Comparison of ENCODE assay signal across 8 cellular contexts in genomic region chr17:77391668-77392375, GRCh38.
DNase-seq lines count a peak whose midpoint lies in the region; ATAC-seq and TF ChIP-seq lines count a peak whose summit lies in the region.

No MANE protein-coding gene starts in this region.

- peaks cover 4% of the 10 kb centered on the region for H3K36me3 ChIP-seq in CD4-positive, alpha-beta memory T cell (ENCODE audit: insufficient read depth, low read length)
- no peaks in the 10 kb centered on the region for H3K36me3 ChIP-seq in SK-N-MC (ENCODE audit: insufficient read depth, low read length)
- no peaks in the 10 kb centered on the region for H3K36me3 ChIP-seq in upper lobe of left lung

- POLR2A ChIA-PET in CD4-positive, alpha-beta memory T cell (lab: Charles Lee; ENCODE audit: partially characterized antibody): interaction anchor here (0.9 to 97.0 kb wide), 14 partner anchors 10 to 655 kb away, joined by 3 to 6031 read pairs (median 4); partner anchors contain the start of genes SRSF2 and TNRC6C

- no peaks in the 10 kb centered on the region for H3K27me3 Mint-ChIP-seq in CD4-positive, alpha-beta memory T cell
- no peaks in the 10 kb centered on the region for H3K27me3 Mint-ChIP-seq in mesothelial cell of epicardium (ENCODE audit: low read depth)

- H3K4me3 ChIP-seq in CD4-positive, alpha-beta memory T cell (ENCODE audit: low read length in 2 of 2): peak overlapping the region in 1 of 2 donors; percentile 11
- H3K4me3 ChIP-seq in SK-N-MC (no peak overlapping the region), upper lobe of left lung (no peak overlapping the region)

- TF ChIP-seq POLR2A in upper lobe of left lung (IDR thresholded peaks at IDR 0.05): no peak

- peak overlapping the region; percentile 50 for H3K27ac ChIP-seq in CD4-positive, alpha-beta memory T cell (ENCODE audit: low read depth, low read length)
- H3K27ac ChIP-seq in SK-N-MC: peak overlapping the region; percentile 42
- peak overlapping the region; percentile 66 to 79 (median 78) for H3K27ac ChIP-seq in upper lobe of left lung

- DNase-seq in CD4-positive, alpha-beta memory T cell: peak; percentile 39 to 75 (median 48)
- DNase-seq in SK-N-MC (ENCODE audit: low read depth, low spot score): no peak
- DNase-seq in dermis blood vessel endothelial cell: peak; percentile 42
- no peak for DNase-seq in mesothelial cell of epicardium (ENCODE audit: low spot score in 2 of 2, unreplicated experiment in 2 of 2)
- DNase-seq in upper lobe of left lung: no peak
- DNase-seq in SIG-M5 treated with dmso at 0.1 percent for 504 hours (lab: John Stamatoyannopoulos, UW; ENCODE audit: unreplicated experiment): no peak
- no peak for DNase-seq in NCI-H1436 treated with DMSO at 0.1 percent for 48 hours (lab: John Stamatoyannopoulos, UW)

- CTCF ChIA-PET in CD4-positive, alpha-beta memory T cell (lab: Charles Lee; ENCODE audit: partially characterized antibody): interaction anchor here (0.7 to 9.3 kb wide), 9 partner anchors 9 to 103 kb away, joined by 3 to 97 read pairs (median 6); no protein-coding TSS in a partner anchor

- no peaks in the 10 kb centered on the region for H3K27me3 ChIP-seq in CD4-positive, alpha-beta memory T cell (ENCODE audit: insufficient read depth, low read length)
- H3K27me3 ChIP-seq in upper lobe of left lung: no peaks in the 10 kb centered on the region

- TF ChIP-seq CTCF in mesothelial cell of epicardium (IDR thresholded peaks at IDR 0.05; ENCODE audit: unreplicated experiment): no peak
- TF ChIP-seq CTCF in upper lobe of left lung (IDR thresholded peaks at IDR 0.05): no peak

- H3K36me3 Mint-ChIP-seq in CD4-positive, alpha-beta memory T cell: peaks cover 7 to 22% of the 10 kb centered on the region in 2 donors
- H3K36me3 Mint-ChIP-seq in mesothelial cell of epicardium: no peaks in the 10 kb centered on the region

- H3K4me3 Mint-ChIP-seq in CD4-positive, alpha-beta memory T cell: peak overlapping the region; percentile 57 to 84 (median 67)
- H3K4me3 Mint-ChIP-seq in mesothelial cell of epicardium: no peak overlapping the region

- H3K9me3 ChIP-seq in CD4-positive, alpha-beta memory T cell (ENCODE audit: control insufficient read depth in 1 of 2, low read length in 2 of 2): no peaks in the 10 kb centered on the region
- H3K9me3 ChIP-seq in SK-N-MC (ENCODE audit: low read depth, low read length) (no peaks in the 10 kb centered on the region), upper lobe of left lung (no peaks in the 10 kb centered on the region)

- intact Hi-C loops in CD4-positive, alpha-beta memory T cell (cut with micrococcal nuclease): loop anchor here (1.0 kb wide), 2 partner anchors 8 to 18 kb away; no protein-coding TSS in a partner anchor

- peak overlapping the region; percentile 86 to 95 (median 89) for H3K27ac Mint-ChIP-seq in CD4-positive, alpha-beta memory T cell
- peak overlapping the region; percentile 83 for H3K27ac Mint-ChIP-seq in mesothelial cell of epicardium

- H3K4me1 ChIP-seq in CD4-positive, alpha-beta memory T cell (ENCODE audit: insufficient read depth, low read length): peaks cover 95% of the 10 kb centered on the region
- H3K4me1 ChIP-seq in upper lobe of left lung: peaks cover 77 to 80% (median 78%) of the 10 kb centered on the region in 4 donors

- 37 to 47% methylated on average over 7 of the region's 7 CpGs for WGBS in upper lobe of left lung, 2 donors

- peaks cover 39 to 91% (median 78%) of the 10 kb centered on the region in 4 donors for H3K4me1 Mint-ChIP-seq in CD4-positive, alpha-beta memory T cell
- peaks cover 58% of the 10 kb centered on the region for H3K4me1 Mint-ChIP-seq in mesothelial cell of epicardium

- ATAC-seq in upper lobe of left lung (ENCODE audit: low FRiP score in 2 of 2) (peak in 1 of 2 donors; percentile 83), HG03045 (IDR thresholded peaks at IDR 0.05; ENCODE audit: unreplicated experiment) (no peak)

- peaks cover 0 to 5% (median 0%) of the 10 kb centered on the region in 8 donors for H3K9me3 Mint-ChIP-seq in CD4-positive, alpha-beta memory T cell
- no peaks in the 10 kb centered on the region for H3K9me3 Mint-ChIP-seq in mesothelial cell of epicardium

- H3K9ac ChIP-seq in SK-N-MC (ENCODE audit: insufficient read length): no peak overlapping the region

- TF ChIP-seq EP300 in upper lobe of left lung (IDR thresholded peaks at IDR 0.05): no peak

Comparison
In these comparisons a context has a peak if more than half of its experiments do, and no peak if none do; other contexts are left out.
1. DNase-seq: peak in CD4-positive, alpha-beta memory T cell (5 of 5) and dermis blood vessel endothelial cell (single experiment); none in SK-N-MC (single experiment), mesothelial cell of epicardium (0 of 2), upper lobe of left lung (0 of 2), SIG-M5 treated with dmso at 0.1 percent for 504 hours (single experiment) and NCI-H1436 treated with DMSO at 0.1 percent for 48 hours (single experiment).
2. Peak in every context shown above with its lines, with median percentiles within 50 percentile points of each other: H3K27ac ChIP-seq.